ENCODE assay signal across 18 cellular contexts in the genomic region with DNA sequence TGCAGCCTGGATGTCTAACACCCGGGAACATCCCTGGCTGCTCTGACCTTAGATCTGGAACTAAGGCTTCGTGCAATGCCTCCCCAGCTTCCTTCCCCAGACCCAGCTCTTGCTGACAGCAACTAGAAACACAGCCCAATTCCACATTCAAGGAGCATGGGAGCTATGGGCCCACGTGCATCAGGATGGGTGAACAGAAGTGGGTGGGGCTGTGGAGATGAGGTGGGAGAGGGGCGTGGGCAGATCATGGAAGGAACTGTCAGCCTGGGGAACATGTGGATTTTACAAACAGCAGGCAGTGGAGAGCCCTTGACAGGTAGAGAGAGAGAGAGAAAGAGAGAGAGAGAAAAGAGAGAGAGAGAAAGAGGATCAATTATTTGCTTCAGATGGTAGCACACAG.
DNase-seq lines count a peak whose midpoint lies in the region; ATAC-seq and TF ChIP-seq lines count a peak whose summit lies in the region.
"Had no signal": no experiment of that assay in that cellular context is flagged by ENCODE, and none has a peak within 500 bp of the region (broad histone marks: within the 10 kb centered on the region; RNA-seq: fewer than 3 reads in every experiment).

No MANE protein-coding gene starts in this region.

- H3K4me3 ChIP-seq in HEK293 (ENCODE audit: low read depth, low read length): no peak overlapping the region
- peak overlapping the region; percentile 41 for H3K4me3 ChIP-seq in trophoblast cell (ENCODE audit: low read depth, low read length)
- no peak overlapping the region for H3K4me3 ChIP-seq in right cardiac atrium (ENCODE audit: low read length)
- no peak overlapping the region for H3K4me3 ChIP-seq in Karpas-422 (ENCODE audit: low read length)
- H3K4me3 ChIP-seq: BLaER1, GM12878, GM23248 had no signal

- CTCF ChIA-PET in HEK293 (lab: Yijun Ruan, JAX): interaction anchor here (0.6 to 0.7 kb wide), 3 partner anchors 11 to 1513 kb away, joined by 3 read pairs; no protein-coding TSS in a partner anchor

- H3K14ac ChIP-seq in trophoblast cell (ENCODE audit: low read length): no peak overlapping the region

- ATAC-seq in right cardiac atrium: no peak
- ATAC-seq: CD8-positive, alpha-beta T cell; GM12878 had no signal

- H2AFZ ChIP-seq in trophoblast cell (ENCODE audit: insufficient read depth, low read length, poor library complexity): no peak overlapping the region
- H2AFZ ChIP-seq in Karpas-422 (ENCODE audit: low read length): no peak overlapping the region
- H2AFZ ChIP-seq: GM23248 had no signal

- no peak overlapping the region for H2BK12ac ChIP-seq in trophoblast cell (ENCODE audit: low read length)

- peak in 34 of 61 donors; percentile 1 to 81 (median 26) for DNase-seq in caudate nucleus (lab: John Stamatoyannopoulos, UW)
- DNase-seq in trophoblast cell: no peak
- no peak for DNase-seq in right cardiac atrium
- DNase-seq in GF-D8 (lab: John Stamatoyannopoulos, UW): no peak
- DNase-seq in Karpas-422: no peak
- DNase-seq: Caco-2; CD4-positive, CD25-positive, alpha-beta regulatory T cell; CD8-positive, alpha-beta T cell; DMS153; DND-41; GM23248; H7; HCEC 1CT had no signal

- H2BK5ac ChIP-seq in trophoblast cell (ENCODE audit: low read depth, low read length, poor library complexity): no peak overlapping the region

- H4K20me1 ChIP-seq in Karpas-422 (ENCODE audit: insufficient read depth, low read depth, low read length): no peaks in the 10 kb centered on the region
- H4K20me1 ChIP-seq: BLaER1 had no signal

- POLR2A ChIA-PET in HEK293 (lab: Yijun Ruan, JAX): no interaction called here

- H3K27ac ChIP-seq in HEK293 (ENCODE audit: extremely low read depth, low read depth, low read length) (no peak overlapping the region), caudate nucleus (ENCODE audit: low read depth, low read length) (no peak overlapping the region), trophoblast cell (ENCODE audit: low read depth, low read length) (no peak overlapping the region), right cardiac atrium (ENCODE audit: low read length) (no peak overlapping the region), Karpas-422 (ENCODE audit: low read length) (no peak overlapping the region)
- H3K27ac ChIP-seq: 22Rv1, BLaER1, C4-2B, GM23248 had no signal

- H3K79me2 ChIP-seq in trophoblast cell (ENCODE audit: control insufficient read depth, insufficient read depth, low read length, poor library complexity) (no peaks in the 10 kb centered on the region), Karpas-422 (ENCODE audit: low read length) (no peaks in the 10 kb centered on the region)

- no peaks in the 10 kb centered on the region for H3K79me1 ChIP-seq in trophoblast cell (ENCODE audit: low read length)

- peak overlapping the region; percentile 16 for H3K9ac ChIP-seq in trophoblast cell (ENCODE audit: low read length)
- no peak overlapping the region for H3K9ac ChIP-seq in Karpas-422 (ENCODE audit: low read length)
- H3K9ac ChIP-seq: BLaER1, GM23248 had no signal

- no peak overlapping the region for H3K23ac ChIP-seq in trophoblast cell (ENCODE audit: low read length)

- H3K4ac ChIP-seq in trophoblast cell (ENCODE audit: low read depth, low read length): no peak overlapping the region

- H3K9me3 ChIP-seq in HEK293 (ENCODE audit: control insufficient read depth, insufficient read depth, low read depth, low read length) (no peaks in the 10 kb centered on the region), trophoblast cell (ENCODE audit: insufficient read depth, low read depth, low read length) (peaks cover 17% of the 10 kb centered on the region), right cardiac atrium (ENCODE audit: control insufficient read depth, low read length) (no peaks in the 10 kb centered on the region), Karpas-422 (ENCODE audit: low read length) (no peaks in the 10 kb centered on the region)
- H3K9me3 ChIP-seq: Caco-2 had no signal

- H3K36me3 ChIP-seq in HEK293 (ENCODE audit: control insufficient read depth in 2 of 2, insufficient read depth in 1 of 2, low read length in 2 of 2) (no peaks in the 10 kb centered on the region), trophoblast cell (ENCODE audit: control insufficient read depth in 1 of 2, insufficient read depth in 2 of 2, low read length in 2 of 2) (no peaks in the 10 kb centered on the region), Karpas-422 (ENCODE audit: insufficient read depth, low read length) (no peaks in the 10 kb centered on the region)
- H3K36me3 ChIP-seq: BLaER1 had no signal

- H3K4me1 ChIP-seq in HEK293 (ENCODE audit: control insufficient read depth, insufficient read depth, low read length): no peaks in the 10 kb centered on the region
- H3K4me1 ChIP-seq in trophoblast cell (ENCODE audit: control insufficient read depth in 1 of 2, insufficient read depth in 2 of 2, low read length in 2 of 2): no peaks in the 10 kb centered on the region
- H3K4me1 ChIP-seq in right cardiac atrium (ENCODE audit: control insufficient read depth, insufficient read depth, low read length): no peaks in the 10 kb centered on the region
- H3K4me1 ChIP-seq in Karpas-422 (ENCODE audit: low read length): no peaks in the 10 kb centered on the region
- H3K4me1 ChIP-seq: Caco-2 had no signal

- H3K27me3 ChIP-seq in trophoblast cell (ENCODE audit: insufficient read depth, low read length) (no peaks in the 10 kb centered on the region), right cardiac atrium (ENCODE audit: control insufficient read depth, insufficient read depth) (no peaks in the 10 kb centered on the region), Karpas-422 (ENCODE audit: low read length) (no peaks in the 10 kb centered on the region)
- H3K27me3 ChIP-seq: BLaER1 had no signal

- no peak for TF ChIP-seq CTCF in HEK293 (tag by site-specific recombination; IDR thresholded peaks at IDR 0.05)

- H3K4me2 ChIP-seq in trophoblast cell (ENCODE audit: low read length) (no peak overlapping the region), Karpas-422 (ENCODE audit: low read depth, low read length, poor library complexity, severe bottlenecking) (no peak overlapping the region)
- H3K4me2 ChIP-seq: BLaER1 had no signal

- no peak overlapping the region for H2AK5ac ChIP-seq in trophoblast cell (ENCODE audit: low read length)

- H4K12ac ChIP-seq in trophoblast cell (ENCODE audit: low read depth, low read length): no peak overlapping the region

- no peak overlapping the region for H4K91ac ChIP-seq in trophoblast cell (ENCODE audit: low read depth, low read length)

- H2BK120ac ChIP-seq in trophoblast cell (ENCODE audit: insufficient read depth, low read length, poor library complexity): no peak overlapping the region

- no peak overlapping the region for H3K18ac ChIP-seq in trophoblast cell (ENCODE audit: low read length)

- H4K8ac ChIP-seq in trophoblast cell (ENCODE audit: low read depth, low read length): no peak overlapping the region

- no peaks in the 10 kb centered on the region for H3K9me2 ChIP-seq in Karpas-422 (replicated peaks; ENCODE audit: insufficient read depth, low read length)

- intact Hi-C loops in right cardiac atrium (cut with DNase I): no loop called here

- WGBS in trophoblast cell (ENCODE audit: extremely low coverage, insufficient coverage, insufficient read length): no CpG with 5 or more reads among the region's 4 CpGs
- WGBS in right cardiac atrium: 62% methylated on average over 4 of the region's 4 CpGs

TF ChIP-seq in HEK293, 187 proteins besides CTCF, POLR2A, EP300 and RAD21:
- TF ChIP-seq EGR2 (tag by site-specific recombination; IDR thresholded peaks at IDR 0.05; ENCODE audit: low read depth) (peak; percentile 47), ZNF610 (tag by site-specific recombination; IDR thresholded peaks at IDR 0.05; ENCODE audit: borderline replicate concordance) (no peak), ZFP69B (tag by site-specific recombination; IDR thresholded peaks at IDR 0.05) (no peak), ZFHX2 (tag by site-specific recombination; conservative IDR thresholded peaks at IDR 0.05) (0 out of 2 replicates have a peak, but pooled peaks have one; percentile 26), ZSCAN16 (tag by site-specific recombination; IDR thresholded peaks at IDR 0.05) (no peak)
- TF ChIP-seq, protein P1, sequence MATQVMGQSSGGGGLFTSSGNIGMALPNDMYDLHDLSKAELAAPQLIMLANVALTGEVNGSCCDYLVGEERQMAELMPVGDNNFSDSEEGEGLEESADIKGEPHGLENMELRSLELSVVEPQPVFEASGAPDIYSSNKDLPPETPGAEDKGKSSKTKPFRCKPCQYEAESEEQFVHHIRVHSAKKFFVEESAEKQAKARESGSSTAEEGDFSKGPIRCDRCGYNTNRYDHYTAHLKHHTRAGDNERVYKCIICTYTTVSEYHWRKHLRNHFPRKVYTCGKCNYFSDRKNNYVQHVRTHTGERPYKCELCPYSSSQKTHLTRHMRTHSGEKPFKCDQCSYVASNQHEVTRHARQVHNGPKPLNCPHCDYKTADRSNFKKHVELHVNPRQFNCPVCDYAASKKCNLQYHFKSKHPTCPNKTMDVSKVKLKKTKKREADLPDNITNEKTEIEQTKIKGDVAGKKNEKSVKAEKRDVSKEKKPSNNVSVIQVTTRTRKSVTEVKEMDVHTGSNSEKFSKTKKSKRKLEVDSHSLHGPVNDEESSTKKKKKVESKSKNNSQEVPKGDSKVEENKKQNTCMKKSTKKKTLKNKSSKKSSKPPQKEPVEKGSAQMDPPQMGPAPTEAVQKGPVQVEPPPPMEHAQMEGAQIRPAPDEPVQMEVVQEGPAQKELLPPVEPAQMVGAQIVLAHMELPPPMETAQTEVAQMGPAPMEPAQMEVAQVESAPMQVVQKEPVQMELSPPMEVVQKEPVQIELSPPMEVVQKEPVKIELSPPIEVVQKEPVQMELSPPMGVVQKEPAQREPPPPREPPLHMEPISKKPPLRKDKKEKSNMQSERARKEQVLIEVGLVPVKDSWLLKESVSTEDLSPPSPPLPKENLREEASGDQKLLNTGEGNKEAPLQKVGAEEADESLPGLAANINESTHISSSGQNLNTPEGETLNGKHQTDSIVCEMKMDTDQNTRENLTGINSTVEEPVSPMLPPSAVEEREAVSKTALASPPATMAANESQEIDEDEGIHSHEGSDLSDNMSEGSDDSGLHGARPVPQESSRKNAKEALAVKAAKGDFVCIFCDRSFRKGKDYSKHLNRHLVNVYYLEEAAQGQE (tag by site-specific recombination; IDR thresholded peaks at IDR 0.05): no peak

Comparison
In these comparisons a context has a peak if more than half of its experiments do, and no peak if none do; other contexts are left out.
1. DNase-seq: peak in caudate nucleus (34 of 61); none in trophoblast cell (0 of 2), right cardiac atrium (0 of 3), GF-D8 (single experiment) and Karpas-422 (single experiment).